8 cellular contexts compared by ENCODE assay signal in the genomic region with DNA sequence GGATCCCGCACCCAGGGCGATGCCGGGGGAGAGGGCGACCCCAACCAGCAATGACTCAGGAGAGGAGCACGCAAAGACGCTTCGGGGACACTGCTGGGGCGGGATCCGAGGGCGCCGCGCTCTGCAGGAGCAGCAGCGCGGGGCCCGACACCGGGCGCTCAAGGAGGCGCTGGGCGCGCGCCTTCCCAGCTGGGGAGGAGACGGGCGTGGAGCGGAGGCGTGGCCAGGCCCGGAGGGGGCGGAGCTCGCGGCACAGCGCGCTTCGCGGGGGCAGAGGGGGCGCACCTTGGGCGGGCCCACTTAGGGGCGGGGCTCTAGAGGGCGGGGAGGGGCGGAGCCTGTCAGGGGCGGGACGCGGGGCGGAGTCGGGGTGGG. TPM values are rescaled to one million over a fixed set of nuclear protein-coding genes. Genes with fewer than 3 reads are reported as not detected.
DNase-seq lines count a peak whose midpoint lies in the region; TF ChIP-seq lines count a peak whose summit lies in the region.

No MANE protein-coding gene starts in this region.

- H2AFZ ChIP-seq in osteoblast (ENCODE audit: low read length) = no peak overlapping the region

- H3K27me3 ChIP-seq in HAP-1 (ENCODE audit: low read depth) (no peaks in the 10 kb centered on the region), MG63 (no peaks in the 10 kb centered on the region), osteoblast (ENCODE audit: insufficient read depth, low read length) (no peaks in the 10 kb centered on the region), suprapubic skin (no peaks in the 10 kb centered on the region)

- peaks cover 16% of the 10 kb centered on the region for H3K4me1 Mint-ChIP-seq in activated naive CD8-positive, alpha-beta T cell treated with anti-CD3 and anti-CD28 coated beads for 36 hours

- peaks cover 50% of the 10 kb centered on the region for H3K79me2 ChIP-seq in osteoblast (ENCODE audit: insufficient read depth, low read length)

- H4K20me1 ChIP-seq in osteoblast (ENCODE audit: insufficient read depth, low read length) = peaks cover 37% of the 10 kb centered on the region

- H3K27me3 Mint-ChIP-seq in activated naive CD8-positive, alpha-beta T cell treated with anti-CD3 and anti-CD28 coated beads for 36 hours = no peaks in the 10 kb centered on the region

- peaks cover 7% of the 10 kb centered on the region for H3K36me3 Mint-ChIP-seq in activated naive CD8-positive, alpha-beta T cell treated with anti-CD3 and anti-CD28 coated beads for 36 hours

- WGBS in suprapubic skin = under 1% methylated on average over 18 of the region's 43 CpGs

- TF ChIP-seq CTCF in osteoblast (IDR thresholded peaks at IDR 0.05; ENCODE audit: extremely low read depth, low read depth, low read length) (no peak), suprapubic skin (IDR thresholded peaks at IDR 0.05) (no peak)

- peak overlapping the region; percentile 87 for H3K4me2 ChIP-seq in osteoblast (ENCODE audit: insufficient read depth, low read length)

- peaks cover 13% of the 10 kb centered on the region for H3K9me3 Mint-ChIP-seq in activated naive CD8-positive, alpha-beta T cell treated with anti-CD3 and anti-CD28 coated beads for 36 hours

- H3K4me1 ChIP-seq in ES-I3 (ENCODE audit: insufficient read depth, low read length) (peaks cover 7% of the 10 kb centered on the region; the same call in 1 of the 2 replicates), HAP-1 (no peaks in the 10 kb centered on the region), osteoblast (ENCODE audit: insufficient read depth, low read length) (peaks cover 24% of the 10 kb centered on the region), suprapubic skin (peaks cover 41% of the 10 kb centered on the region)

- peak overlapping the region; percentile 71 for H3K4me3 Mint-ChIP-seq in activated naive CD8-positive, alpha-beta T cell treated with anti-CD3 and anti-CD28 coated beads for 36 hours

- peak; percentile 60 to 93 for DNase-seq in HAP-1 (ENCODE audit: low spot score in 2 of 2)
- peak; percentile 85 for DNase-seq in MG63
- peak; percentile 69 for DNase-seq in SKM-1 treated with dmso at 0.1 percent for 144 hours (lab: John Stamatoyannopoulos, UW; ENCODE audit: unreplicated experiment)
- peak; percentile 95 for DNase-seq in activated naive CD8-positive, alpha-beta T cell treated with anti-CD3 and anti-CD28 coated beads for 36 hours
- peak; percentile 71 to 97 (median 94) for DNase-seq in head of caudate nucleus
- DNase-seq in osteoblast (ENCODE audit: insufficient read length, low spot score, missing footprints) = peak; percentile 99
- DNase-seq in suprapubic skin (ENCODE audit: low spot score in 2 of 2) = peak; percentile 93 to 94

- no peaks in the 10 kb centered on the region for H3K36me3 ChIP-seq in ES-I3 (ENCODE audit: insufficient read depth, low read length)
- no peaks in the 10 kb centered on the region; the same call in 1 of the 2 replicates for H3K36me3 ChIP-seq in HAP-1 (replicated peaks)
- H3K36me3 ChIP-seq in MG63 = peaks cover 21% of the 10 kb centered on the region
- peaks cover 10% of the 10 kb centered on the region for H3K36me3 ChIP-seq in osteoblast (ENCODE audit: insufficient read depth, low read length)
- H3K36me3 ChIP-seq in suprapubic skin = peaks cover 14% of the 10 kb centered on the region

- peak overlapping the region; percentile 58 for H3K4me3 ChIP-seq in HAP-1
- peak overlapping the region; percentile 72 for H3K4me3 ChIP-seq in MG63
- H3K4me3 ChIP-seq in osteoblast (ENCODE audit: insufficient read depth, low read length) = peak overlapping the region; percentile 82
- peak overlapping the region; percentile 66 for H3K4me3 ChIP-seq in suprapubic skin

- peaks cover 12% of the 10 kb centered on the region for H3K9me3 ChIP-seq in ES-I3 (ENCODE audit: control insufficient read depth, insufficient read depth, low read length)
- peaks cover 8% of the 10 kb centered on the region; the same call in 1 of the 2 replicates for H3K9me3 ChIP-seq in HAP-1
- H3K9me3 ChIP-seq in MG63 = peaks cover 22% of the 10 kb centered on the region
- H3K9me3 ChIP-seq in osteoblast (ENCODE audit: low read depth, low read length) = peaks cover 4% of the 10 kb centered on the region
- peaks cover 18% of the 10 kb centered on the region for H3K9me3 ChIP-seq in suprapubic skin

- no peak for TF ChIP-seq EP300 in suprapubic skin (IDR thresholded peaks at IDR 0.05)

- in situ Hi-C loops in HAP-1 (cut with MboI; ENCODE audit: low sequenced_read_pairs) = no loop called here

- TF ChIP-seq POLR2A in suprapubic skin (IDR thresholded peaks at IDR 0.05) = no peak

- peak overlapping the region; percentile 91 for H3K9ac ChIP-seq in ES-I3 (ENCODE audit: low read depth, low read length)

- H3K27ac Mint-ChIP-seq in activated naive CD8-positive, alpha-beta T cell treated with anti-CD3 and anti-CD28 coated beads for 36 hours = no peak overlapping the region

- H3K27ac ChIP-seq in osteoblast (ENCODE audit: low read depth, low read length) (peak overlapping the region; percentile 37), suprapubic skin (peak overlapping the region; percentile 91)

- intact Hi-C loops in head of caudate nucleus (cut with DNase I) = loop anchor here (2.0 to 5.0 kb wide), 2 partner anchors 17 to 55 kb away; partner anchors contain the start of genes PTTG1IP and UBE2G2

RNA-seq across cellular contexts. Expression of gene SUMO3, which starts 0.4 kb away (rescaled TPM):
- 153 and 197 TPM in 2 replicates for total RNA-seq in MG63 (2014; rRNA removed; shearing (Covaris generic); ENCODE audit: low replicate concordance)
- total RNA-seq in activated naive CD8-positive, alpha-beta T cell treated with anti-CD3 and anti-CD28 coated beads for 36 hours = 10 to 100 TPM; 90.5 to 92.5 TPM
- total RNA-seq in osteoblast (80.7 and 82.8 TPM in 2 replicates), suprapubic skin (10 to 100 TPM; 30.5 to 38.3 (median 35.9) TPM)

RNA-seq across cellular contexts. Expression of gene UBE2G2, which starts 15.9 kb away (rescaled TPM):
- total RNA-seq in MG63 (2014; rRNA removed; shearing (Covaris generic); ENCODE audit: low replicate concordance) = 59.9 and 76.0 TPM in 2 replicates
- 100 to 1,000 TPM; 115 to 124 TPM for total RNA-seq in activated naive CD8-positive, alpha-beta T cell treated with anti-CD3 and anti-CD28 coated beads for 36 hours
- total RNA-seq in osteoblast (75.3 and 94.3 TPM in 2 replicates), suprapubic skin (100 to 1,000 TPM in 2 of 4 donors, 10 to 100 TPM in 2; 62.5 to 126 (median 91.6) TPM)

RNA-seq across cellular contexts. Expression of gene PTTG1IP, which starts 56.0 kb away (rescaled TPM):
- 396 and 445 TPM in 2 replicates for total RNA-seq in MG63 (2014; rRNA removed; shearing (Covaris generic); ENCODE audit: low replicate concordance)
- total RNA-seq in activated naive CD8-positive, alpha-beta T cell treated with anti-CD3 and anti-CD28 coated beads for 36 hours = 10 to 100 TPM; 40.3 to 44.7 TPM
- total RNA-seq in osteoblast = 413 and 480 TPM in 2 replicates
- 100 to 1,000 TPM; 114 to 172 (median 143) TPM for total RNA-seq in suprapubic skin

Comparison
In these comparisons a context has a peak if more than half of its experiments do, and no peak if none do; other contexts are left out.
1. Peak in every context shown above with its lines: DNase-seq, H3K4me3 ChIP-seq and H3K27ac ChIP-seq.